In the genomic region with DNA sequence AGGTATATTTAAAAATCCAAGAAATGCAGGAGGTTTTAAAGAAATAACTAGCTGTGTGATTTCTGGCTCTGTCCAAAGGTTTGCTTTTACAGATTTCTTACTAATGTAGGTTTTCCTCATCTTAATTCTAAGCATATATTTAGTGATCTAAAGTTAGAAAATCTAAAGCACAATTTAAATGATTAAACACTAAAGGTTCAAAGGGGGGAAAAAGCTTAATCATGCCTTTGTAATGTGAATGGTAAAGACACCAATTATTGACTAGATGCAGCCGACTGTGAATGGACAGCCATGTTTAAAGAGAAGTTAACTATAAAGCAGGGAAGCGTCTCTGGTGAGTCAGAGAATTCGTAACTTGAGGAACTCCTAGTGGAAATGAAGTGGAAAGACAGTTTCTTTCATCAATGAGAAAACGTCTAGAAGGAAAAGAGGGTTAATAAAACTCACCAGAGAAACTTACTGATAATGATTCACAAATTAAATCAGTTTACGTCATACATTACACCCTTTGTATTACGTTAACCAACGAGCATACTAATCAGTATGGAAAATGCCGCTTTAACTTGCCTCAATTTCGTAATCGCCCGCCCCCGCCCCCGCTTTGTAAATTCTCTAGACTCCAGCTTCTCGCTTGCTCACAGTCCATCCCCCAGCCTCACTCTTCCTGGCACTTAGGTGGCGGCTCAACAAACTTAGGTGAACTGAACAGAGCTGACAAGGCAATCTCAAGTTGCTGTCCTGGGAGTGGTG, we compare ENCODE assay signal across 8 cellular contexts. TPM values are rescaled to one million over a fixed set of nuclear protein-coding genes. Genes with fewer than 3 reads are reported as not detected.
DNase-seq lines count a peak whose midpoint lies in the region; ATAC-seq, FAIRE-seq and TF ChIP-seq lines count a peak whose summit lies in the region.

No MANE protein-coding gene starts in this region.

- FAIRE-seq in G401.6 (lab: Jason Lieb, UNC): peak; percentile 96

- WGBS in body of pancreas, 2 donors: 0 to 1% methylated on average over 15 of the region's 15 CpGs
- no CpG with 5 or more reads among the region's 15 CpGs for WGBS in iPS DF 6.9 (ENCODE audit: insufficient coverage, insufficient read length)

- TF ChIP-seq CTCF in body of pancreas (IDR thresholded peaks at IDR 0.05): peak in 6 of 7 experiments; percentile 29 to 71 (median 52)

- H3K9me3 ChIP-seq in body of pancreas (no peaks in the 10 kb centered on the region), iPS DF 6.9 (ENCODE audit: control insufficient read depth, insufficient read depth, low read length) (no peaks in the 10 kb centered on the region)

- H3K4me1 ChIP-seq in body of pancreas: peaks cover 25% of the 10 kb centered on the region
- H3K4me1 ChIP-seq in iPS DF 6.9 (ENCODE audit: control insufficient read depth, insufficient read depth, low read length): no peaks in the 10 kb centered on the region

- H3K27ac ChIP-seq in body of pancreas (peak overlapping the region; percentile 95 to 100 (median 97)), iPS DF 6.9 (ENCODE audit: low read length) (no peak overlapping the region)

- H3K36me3 ChIP-seq in body of pancreas (replicated peaks in 1 of 2; ENCODE audit: insufficient read depth in 1 of 2, low read depth in 2 of 2): no peaks in the 10 kb centered on the region
- H3K36me3 ChIP-seq in iPS DF 6.9 (ENCODE audit: control insufficient read depth, insufficient read depth, low read length): no peaks in the 10 kb centered on the region

- intact Hi-C loops in body of pancreas (cut with DNase I): no loop called here

- H3K27me3 ChIP-seq in body of pancreas (no peaks in the 10 kb centered on the region), iPS DF 6.9 (ENCODE audit: control insufficient read depth, insufficient read depth, low read length) (no peaks in the 10 kb centered on the region)

- ATAC-seq in body of pancreas: peak; percentile 10
- no peak for ATAC-seq in HG02885 (IDR thresholded peaks at IDR 0.05; ENCODE audit: poor library complexity, unreplicated experiment)
- ATAC-seq in HG02610 (IDR thresholded peaks at IDR 0.05; ENCODE audit: unreplicated experiment): no peak

- peak in 2 of 3 donors; percentile 69 to 73 for TF ChIP-seq POLR2A in body of pancreas (IDR thresholded peaks at IDR 0.05)

- DNase-seq in M059J (ENCODE audit: low read depth) (peak; percentile 85), SK-N-DZ (ENCODE audit: low spot score) (peak; percentile 79), body of pancreas (peak; percentile 30 to 75 (median 68)), iPS DF 6.9 (ENCODE audit: low read depth, low spot score) (no peak), skeletal muscle cell (ENCODE audit: low read depth) (peak; percentile 66)

- peak overlapping the region in 1 of 2 donors; percentile 55 for H3K4me3 ChIP-seq in body of pancreas
- peak overlapping the region; percentile 66 for H3K4me3 ChIP-seq in iPS DF 6.9 (ENCODE audit: low read length)
- peak overlapping the region; percentile 58 for H3K4me3 ChIP-seq in skeletal muscle cell (ENCODE audit: low read depth, low read length)

RNA-seq across cellular contexts. Expression of a gene that starts 1.1 kb away (rescaled TPM):
- total RNA-seq in M059J (2014; rRNA removed; shearing (Covaris generic)): 61.5 and 73.1 TPM in 2 replicates
- polyA plus RNA-seq in SK-N-DZ (2014; cell fraction: cytosol; rRNA removed): 54.3 and 62.9 TPM in 2 replicates
- 31.5 and 38.6 TPM in 2 replicates for polyA plus RNA-seq in SK-N-DZ (2014; cell fraction: nucleus; rRNA removed)
- 10 to 100 TPM; 30.3 to 48.8 TPM for total RNA-seq in body of pancreas
